Comparison of ENCODE assay signal across 8 cellular contexts in the genomic region with DNA sequence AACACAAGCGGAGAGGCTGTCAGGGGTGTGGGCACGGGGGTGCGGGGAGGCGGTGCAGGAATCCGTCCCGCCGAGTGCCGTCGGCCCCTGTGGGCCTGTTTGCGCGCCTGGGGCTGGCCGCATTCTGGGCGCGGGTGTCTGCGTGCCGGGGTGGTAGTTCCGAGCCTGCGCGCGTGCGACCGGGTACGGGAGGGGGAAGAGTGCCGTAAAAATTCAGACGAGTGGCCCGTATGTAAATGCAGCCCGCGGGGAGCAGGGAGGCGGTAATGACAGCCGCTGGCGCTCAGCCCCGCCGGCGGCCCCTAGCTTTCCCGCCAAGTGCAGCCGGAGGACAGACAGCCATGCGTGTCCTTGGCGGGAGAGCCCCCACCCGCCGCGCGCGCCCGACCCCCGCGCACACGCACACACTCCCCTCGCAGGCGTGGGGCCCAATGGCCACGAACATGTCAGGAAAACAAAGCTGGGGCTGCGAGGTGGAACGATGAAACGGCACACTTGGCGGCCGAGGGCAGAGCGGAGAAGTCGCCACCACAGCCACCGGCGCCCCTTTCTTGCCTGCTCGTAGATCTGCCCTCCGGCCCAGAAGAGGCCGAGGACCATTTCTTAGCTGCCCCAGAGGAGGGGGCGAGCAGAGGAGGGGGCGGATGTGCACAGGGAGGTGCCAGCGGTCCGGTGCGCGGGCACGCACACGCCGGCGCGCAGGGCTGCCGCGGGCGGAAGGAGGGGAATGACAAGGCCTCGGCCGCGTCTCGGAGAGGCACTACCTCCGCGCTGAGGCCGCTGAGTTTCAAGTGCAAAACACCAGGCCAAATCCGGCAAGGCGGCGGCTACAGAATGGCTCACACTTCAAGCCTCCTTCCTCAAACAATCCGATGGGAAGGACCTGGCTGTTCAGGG.
DNase-seq lines count a peak whose midpoint lies in the region; ATAC-seq and TF ChIP-seq lines count a peak whose summit lies in the region.

No MANE protein-coding gene starts in this region.

- no peak overlapping the region for H2AFZ ChIP-seq in OCI-LY1 (ENCODE audit: low read length)

- H3K27ac ChIP-seq in OCI-LY1 (ENCODE audit: low read depth, low read length, poor library complexity, severe bottlenecking) (peak overlapping the region; percentile 98), tibial artery (no peak overlapping the region)

- H3K9me3 ChIP-seq in OCI-LY1 (ENCODE audit: low read length) (no peaks in the 10 kb centered on the region), tibial artery (no peaks in the 10 kb centered on the region)

- H3K36me3 Mint-ChIP-seq in Calu3 (ENCODE audit: insufficient read depth, unreplicated experiment), result peaks cover 32% of the 10 kb centered on the region

- H3K9ac ChIP-seq in OCI-LY1 (ENCODE audit: low read length), result peak overlapping the region; percentile 87

- H3K27me3 Mint-ChIP-seq in Calu3 (ENCODE audit: unreplicated experiment), result no peaks in the 10 kb centered on the region

- no peaks in the 10 kb centered on the region; the same call in 1 of the 2 replicates for H3F3A ChIP-seq in OCI-LY1 (ENCODE audit: insufficient read depth, low read length)

- no peaks in the 10 kb centered on the region; the same call in 1 of the 2 replicates for H3K36me3 ChIP-seq in OCI-LY1 (ENCODE audit: insufficient read depth, low read length)
- H3K36me3 ChIP-seq in tibial artery, result no peaks in the 10 kb centered on the region

- H3K79me2 ChIP-seq in OCI-LY1 (ENCODE audit: insufficient read depth, low read length), result peaks cover 10% of the 10 kb centered on the region

- intact Hi-C loops in Calu3 (cut with micrococcal nuclease; ENCODE audit: unreplicated experiment) (loop anchor here (5.0 kb wide), 1 partner anchor 407 kb away; a partner anchor contains a TSS), tibial artery (cut with DNase I; ENCODE audit: low total_unique reads) (no loop called here)

- no peak for TF ChIP-seq CTCF in Calu3 (IDR thresholded peaks at IDR 0.05; ENCODE audit: unreplicated experiment)
- TF ChIP-seq CTCF in OCI-LY1 (IDR thresholded peaks at IDR 0.05; ENCODE audit: low read length), result no peak
- TF ChIP-seq CTCF in cardiac fibroblast (IDR thresholded peaks at IDR 0.05; ENCODE audit: low read depth, low read length), result no peak
- no peak for TF ChIP-seq CTCF in tibial artery (IDR thresholded peaks at IDR 0.05)

- H3K4me1 ChIP-seq in OCI-LY1 (ENCODE audit: insufficient read depth, low read length, severe bottlenecking), result peaks cover 41% of the 10 kb centered on the region
- peaks cover 0 to 23% (median 20%) of the 10 kb centered on the region in 4 donors for H3K4me1 ChIP-seq in tibial artery

- H3K27ac Mint-ChIP-seq in Calu3 (ENCODE audit: unreplicated experiment), result peak overlapping the region; percentile 95

- CTCF ChIA-PET in Calu3 (lab: Charles Lee), result interaction anchor here (0.6 to 0.9 kb wide), 2 partner anchors 157 to 402 kb away, joined by 3 to 7 read pairs; no protein-coding TSS in a partner anchor

- H3K9me2 ChIP-seq in OCI-LY1 (ENCODE audit: low read depth, low read length), result no peaks in the 10 kb centered on the region

- H3K4me3 ChIP-seq in OCI-LY1 (ENCODE audit: low read depth, low read length, poor library complexity, severe bottlenecking) (peak overlapping the region; percentile 83), cardiac fibroblast (replicated peaks in 1 of 2; ENCODE audit: low read depth in 2 of 2, low read length in 2 of 2) (peak overlapping the region; percentile 19 to 33), tibial artery (peak overlapping the region; percentile 32 to 50)

- no peaks in the 10 kb centered on the region for H3K9me3 Mint-ChIP-seq in Calu3 (ENCODE audit: low read depth, unreplicated experiment)

- no peaks in the 10 kb centered on the region for H3K27me3 ChIP-seq in OCI-LY1 (ENCODE audit: insufficient read depth, low read length)
- H3K27me3 ChIP-seq in tibial artery, result peaks cover 11 to 99% of the 10 kb centered on the region in 2 donors

- H4K20me1 ChIP-seq in OCI-LY1 (ENCODE audit: insufficient read depth, low read length), result no peaks in the 10 kb centered on the region

- peak overlapping the region; percentile 89 for H3K4me3 Mint-ChIP-seq in Calu3 (ENCODE audit: low read depth, unreplicated experiment)

- DNase-seq in Calu3, result peak; percentile 73
- DNase-seq in cardiac fibroblast (ENCODE audit: low read depth in 2 of 2), result peak in 1 of 2 donors; percentile 28
- peak; percentile 70 for DNase-seq in medulla oblongata (ENCODE audit: extremely low spot score)
- DNase-seq in tibial artery, result no peak
- no peak for DNase-seq in kidney tubule cell (ENCODE audit: low spot score)

- no TSS peak for BruUV-seq in Calu3 (replicated peaks; lab: Mats Ljungman, UMichigan)

- H3K4me2 ChIP-seq in OCI-LY1 (ENCODE audit: low read length), result peak overlapping the region; percentile 91

- ATAC-seq in HG03342 (IDR thresholded peaks at IDR 0.05; ENCODE audit: unreplicated experiment), result peak; percentile 71

- peaks cover 26% of the 10 kb centered on the region for H3K4me1 Mint-ChIP-seq in Calu3 (ENCODE audit: low read depth, unreplicated experiment)

- TF ChIP-seq POLR2A in GM19193 (IDR thresholded peaks at IDR 0.05; ENCODE audit: extremely low read depth, insufficient read depth, insufficient read length), result peak; percentile 36

Comparison
In these comparisons a context has a peak if more than half of its experiments do, and no peak if none do; other contexts are left out.
1. DNase-seq: peak in Calu3 (single experiment) and medulla oblongata (single experiment); none in tibial artery (0 of 2) and kidney tubule cell (single experiment).
2. H3K4me3 ChIP-seq: peak in every context shown above with its lines; median percentile 83 in OCI-LY1; 41 in tibial artery; 26 in cardiac fibroblast.